ENCODE assay signal across 1 cellular context in genomic region chr10:110666673-110667072, GRCh38.
TF ChIP-seq lines count a peak whose summit lies in the region.

No MANE protein-coding gene starts in this region.

TF ChIP-seq in H1, 55 proteins besides CTCF, POLR2A, EP300 and RAD21 (continued from another document):
- TF ChIP-seq USF2 (IDR thresholded peaks at IDR 0.05; ENCODE audit: low read length) (no peak), SUZ12 (IDR thresholded peaks at IDR 0.05; ENCODE audit: low read length) (no peak), ATF2 (IDR thresholded peaks at IDR 0.05; ENCODE audit: low read length) (no peak), TAF7 (optimal IDR thresholded peaks at IDR 0.05; ENCODE audit: borderline replicate concordance, low read depth, low read length) (no peak), CBX8 (IDR thresholded peaks at IDR 0.05; ENCODE audit: borderline replicate concordance, low read depth, low read length) (no peak), SIX5 (IDR thresholded peaks at IDR 0.05; ENCODE audit: low read depth, low read length) (no peak), FOSL1 (IDR thresholded peaks at IDR 0.05; ENCODE audit: insufficient read depth, low read depth, low read length) (no peak), ASH2L (IDR thresholded peaks at IDR 0.05; ENCODE audit: low read length) (no peak), SP2 (IDR thresholded peaks at IDR 0.05; ENCODE audit: low read length) (no peak), CREB1 (IDR thresholded peaks at IDR 0.05) (no peak), RNF2 (IDR thresholded peaks at IDR 0.05; ENCODE audit: borderline replicate concordance, low read depth, low read length, missing control alignments, poor library complexity, severe bottlenecking) (no peak), RFX5 (IDR thresholded peaks at IDR 0.05; ENCODE audit: borderline replicate concordance, low read depth, low read length) (no peak), NANOG (IDR thresholded peaks at IDR 0.05; ENCODE audit: insufficient read depth, low read depth, low read length, poor library complexity, severe bottlenecking) (no peak), KDM4A (IDR thresholded peaks at IDR 0.05; ENCODE audit: low read depth, low read length, severe bottlenecking) (no peak), GABPA (IDR thresholded peaks at IDR 0.05; ENCODE audit: borderline replicate concordance, insufficient read depth, low read length) (no peak), JUND (IDR thresholded peaks at IDR 0.05; ENCODE audit: low read length) (no peak), RXRA (IDR thresholded peaks at IDR 0.05; ENCODE audit: insufficient read depth, low read depth, low read length) (no peak)
TF ChIP-seq in H1: peak in this region for 0.
